ENCODE assay signal across 22 cellular contexts in genomic region chr1:160177667-160178066, GRCh38. TPM values are rescaled to one million over a fixed set of nuclear protein-coding genes. Genes with fewer than 3 reads are reported as not detected.
"Had no signal": no experiment of that assay in that cellular context is flagged by ENCODE, and none has a peak within 500 bp of the region (broad histone marks: within the 10 kb centered on the region; RNA-seq: fewer than 3 reads in every experiment).

No MANE protein-coding gene starts in this region.

- H3K36me3 Mint-ChIP-seq: activated naive CD8-positive, alpha-beta T cell treated with anti-CD3 and anti-CD28 coated beads, Interleukin-2, amount 10 ng/mL, durations not matched to agents 7 days and 5 days; naive thymus-derived CD4-positive, alpha-beta T cell; T-cell had no signal

- H3K9me3 ChIP-seq: lower lobe of right lung, right atrium auricular region, testis had no signal

- H3K4me1 ChIP-seq: lower lobe of right lung, right atrium auricular region had no signal

- H3K27ac Mint-ChIP-seq: activated naive CD8-positive, alpha-beta T cell treated with anti-CD3 and anti-CD28 coated beads, Interleukin-2, amount 10 ng/mL, durations not matched to agents 7 days and 5 days; progenitor cell of endocrine pancreas; stimulated activated naive CD8-positive, alpha-beta T cell treated with anti-CD3 and anti-CD28 coated beads, Interleukin-15, amount 100 ng/mL, for 72 hours had no signal

- H3K36me3 ChIP-seq: brain microvascular endothelial cell, lower lobe of right lung, right atrium auricular region had no signal

- ATAC-seq: lower lobe of right lung; naive thymus-derived CD4-positive, alpha-beta T cell; stimulated activated naive CD8-positive, alpha-beta T cell treated with anti-CD3 and anti-CD28 coated beads, Interleukin-15, amount 100 ng/mL, for 72 hours; T-cell had no signal

- H3K4me1 Mint-ChIP-seq: activated naive CD8-positive, alpha-beta T cell treated with anti-CD3 and anti-CD28 coated beads, Interleukin-2, amount 10 ng/mL, durations not matched to agents 7 days and 5 days; T-cell had no signal

- FAIRE-seq: small intestine had no signal

- H3K27me3 ChIP-seq: brain microvascular endothelial cell, right atrium auricular region, testis had no signal

- H3K4me3 ChIP-seq: lower lobe of right lung, right atrium auricular region, testis had no signal

- H3K4me3 Mint-ChIP-seq: activated naive CD8-positive, alpha-beta T cell treated with anti-CD3 and anti-CD28 coated beads, Interleukin-2, amount 10 ng/mL, durations not matched to agents 7 days and 5 days; naive thymus-derived CD4-positive, alpha-beta T cell; stimulated activated naive CD8-positive, alpha-beta T cell treated with anti-CD3 and anti-CD28 coated beads, Interleukin-15, amount 100 ng/mL, for 72 hours; T-cell had no signal

- H3K9me3 Mint-ChIP-seq: activated naive CD8-positive, alpha-beta T cell treated with anti-CD3 and anti-CD28 coated beads, Interleukin-2, amount 10 ng/mL, durations not matched to agents 7 days and 5 days; stimulated activated naive CD8-positive, alpha-beta T cell treated with anti-CD3 and anti-CD28 coated beads, Interleukin-15, amount 100 ng/mL, for 72 hours; T-cell had no signal

- H3K27ac ChIP-seq: brain microvascular endothelial cell, lower lobe of right lung, right atrium auricular region, testis had no signal

- DNase-seq: activated CD4-positive, alpha-beta T cell treated with anti-CD3 and anti-CD28 coated beads, Interleukin-2, amount 50 U/mL, for 4 hours; activated CD4-positive, CD25-positive, alpha-beta regulatory T cell treated with anti-CD3 and anti-CD28 coated beads, Interleukin-2, amount 50 U/mL, for 72 hours; activated naive CD4-positive, alpha-beta T cell; activated naive CD8-positive, alpha-beta T cell treated with anti-CD3 and anti-CD28 coated beads, Interleukin-2, amount 10 ng/mL, durations not matched to agents 7 days and 5 days; activated T-cell treated with anti-CD3 and anti-CD28 coated beads for 4 hours; brain microvascular endothelial cell; cerebellar nuclear complex; effector CD8-positive, alpha-beta T cell; foreskin melanocyte; head of caudate nucleus; left cardiac atrium; lower lobe of right lung; naive thymus-derived CD4-positive, alpha-beta T cell; small intestine; stimulated activated CD4-positive, alpha-beta T cell treated with anti-CD3 and anti-CD28 coated beads, Interleukin-4, amount 100 ng/mL, for 4 hours; stimulated activated CD8-positive, alpha-beta memory T cell treated with anti-CD3 and anti-CD28 coated beads, Interleukin-4, amount 100 ng/mL, for 48 hours; stimulated activated naive CD8-positive, alpha-beta T cell treated with anti-CD3 and anti-CD28 coated beads, Interleukin-15, amount 100 ng/mL, for 72 hours; T-cell; T-helper 9 cell; testis had no signal

RNA-seq across cellular contexts. Expression of gene CASQ1, which starts 12.7 kb away (rescaled TPM):
- total RNA-seq: activated naive CD8-positive, alpha-beta T cell treated with anti-CD3 and anti-CD28 coated beads, Interleukin-2, amount 10 ng/mL, durations not matched to agents 7 days and 5 days; progenitor cell of endocrine pancreas; T-cell had no signal
- polyA plus RNA-seq: naive thymus-derived CD4-positive, alpha-beta T cell had no signal

RNA-seq across cellular contexts. Expression of gene ATP1A4, which starts 26.3 kb away (rescaled TPM):
- total RNA-seq: activated naive CD8-positive, alpha-beta T cell treated with anti-CD3 and anti-CD28 coated beads, Interleukin-2, amount 10 ng/mL, durations not matched to agents 7 days and 5 days; progenitor cell of endocrine pancreas; right atrium auricular region; T-cell had no signal
- polyA plus RNA-seq: naive thymus-derived CD4-positive, alpha-beta T cell had no signal
